In the genomic region with DNA sequence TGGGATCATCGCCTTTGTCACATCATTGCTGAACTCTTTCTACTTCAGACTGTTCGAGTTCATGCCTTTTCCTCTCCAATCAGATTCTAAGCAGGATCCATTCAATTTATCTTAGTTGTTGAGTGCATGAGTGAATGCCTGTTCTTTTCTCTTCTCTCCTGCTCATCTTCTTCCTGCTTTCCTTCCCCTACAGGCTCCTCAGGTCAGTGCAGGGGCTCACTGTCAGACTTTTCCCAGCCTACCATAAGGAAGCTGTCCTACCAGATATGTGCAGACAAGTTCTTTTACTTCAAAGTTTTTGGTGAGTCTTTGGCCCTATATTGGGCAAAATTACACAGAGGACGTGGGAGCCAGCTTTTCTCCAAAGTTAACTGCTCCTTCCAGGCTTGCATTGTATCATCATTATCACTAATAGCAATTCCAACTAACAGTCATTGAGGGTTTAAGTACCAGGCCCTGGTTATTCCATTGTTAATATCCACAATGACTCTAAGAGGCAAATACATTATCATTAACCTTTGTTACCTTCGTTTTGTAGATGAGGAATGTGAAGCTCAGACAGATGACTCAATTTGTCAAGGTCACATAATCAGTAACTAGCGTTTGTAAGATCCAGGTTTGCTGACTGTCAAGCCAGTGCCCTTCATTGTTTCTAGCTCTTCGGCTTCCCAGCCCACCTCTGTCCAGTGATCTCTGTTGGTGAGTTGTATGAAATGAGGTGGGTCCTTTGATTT, we compare ENCODE assay signal across 16 cellular contexts. TPM values are rescaled to one million over a fixed set of nuclear protein-coding genes. Genes with fewer than 3 reads are reported as not detected.
DNase-seq lines count a peak whose midpoint lies in the region; ATAC-seq and TF ChIP-seq lines count a peak whose summit lies in the region.
"Had no signal": no experiment of that assay in that cellular context is flagged by ENCODE, and none has a peak within 500 bp of the region (broad histone marks: within the 10 kb centered on the region; RNA-seq: fewer than 3 reads in every experiment).

No MANE protein-coding gene starts in this region.

- TF ChIP-seq EP300 in upper lobe of left lung (IDR thresholded peaks at IDR 0.05), result no peak

- intact Hi-C loops in colonic mucosa (cut with DNase I), result no loop called here

- no peaks in the 10 kb centered on the region for H3K36me3 ChIP-seq in colonic mucosa
- H3K36me3 ChIP-seq in upper lobe of left lung, result no peaks in the 10 kb centered on the region

- H3K9me3 ChIP-seq in colonic mucosa (no peaks in the 10 kb centered on the region), upper lobe of left lung (no peaks in the 10 kb centered on the region)

- DNase-seq in foreskin keratinocyte (peak in 1 of 2 donors; percentile 76), renal cortical epithelial cell (ENCODE audit: low read depth) (peak; percentile 95), NCI-H2029 (lab: John Stamatoyannopoulos, UW) (no peak), colonic mucosa (no peak), upper lobe of left lung (no peak)
- DNase-seq in activated CD4-positive, alpha-beta T cell treated with anti-CD3 and anti-CD28 coated beads, Interleukin-2, amount 50 U/mL, for 48 hours, result no peak
- DNase-seq: activated CD8-positive, alpha-beta memory T cell treated with anti-CD3 and anti-CD28 coated beads, Interleukin-2, amount 50 U/mL, for 48 hours; activated naive CD8-positive, alpha-beta T cell treated with anti-CD3 and anti-CD28 coated beads, Interleukin-2, amount 10 ng/mL, durations not matched to agents 7 days and 5 days; CD8-positive, alpha-beta T cell; hippocampal formation; midbrain; retina; T1000 had no signal

- no peaks in the 10 kb centered on the region for H3K27me3 ChIP-seq in foreskin keratinocyte
- no peaks in the 10 kb centered on the region for H3K27me3 ChIP-seq in colonic mucosa
- no peaks in the 10 kb centered on the region for H3K27me3 ChIP-seq in upper lobe of left lung

- H3K9ac ChIP-seq in colonic mucosa (ENCODE audit: low read depth in 2 of 2, low read length in 2 of 2), result no peak overlapping the region

- TF ChIP-seq POLR2A in upper lobe of left lung (IDR thresholded peaks at IDR 0.05), result no peak

- WGBS in upper lobe of left lung, 2 donors, result 70 to 72% methylated on average over 6 of the region's 6 CpGs

- H3K4me3 ChIP-seq in colonic mucosa, result no peak overlapping the region
- no peak overlapping the region for H3K4me3 ChIP-seq in upper lobe of left lung

- H3K27ac ChIP-seq in VCaP, result no peak overlapping the region
- H3K27ac ChIP-seq in foreskin keratinocyte, result peak overlapping the region; percentile 95
- no peak overlapping the region for H3K27ac ChIP-seq in colonic mucosa
- H3K27ac ChIP-seq in upper lobe of left lung, result no peak overlapping the region

- peaks cover 30% of the 10 kb centered on the region for H3K4me1 ChIP-seq in foreskin keratinocyte
- no peaks in the 10 kb centered on the region for H3K4me1 ChIP-seq in colonic mucosa
- H3K4me1 ChIP-seq in upper lobe of left lung, result peaks cover 0 to 10% (median 5%) of the 10 kb centered on the region in 4 donors

- TF ChIP-seq CTCF in GM12872 (IDR thresholded peaks at IDR 0.05; ENCODE audit: insufficient read depth, low read depth, low read length) (peak; percentile 10; the same call in 1 of the 3 replicates), VCaP (conservative IDR thresholded peaks at IDR 0.05) (peak; percentile 25), foreskin keratinocyte (conservative IDR thresholded peaks at IDR 0.05) (peak; percentile 54), colonic mucosa (IDR thresholded peaks at IDR 0.05) (no peak), upper lobe of left lung (IDR thresholded peaks at IDR 0.05) (no peak)

- peak; percentile 36 for ATAC-seq in foreskin keratinocyte
- no peak for ATAC-seq in upper lobe of left lung (ENCODE audit: low FRiP score in 2 of 2)
- ATAC-seq: CD8-positive, alpha-beta T cell; Panc1 had no signal

RNA-seq across cellular contexts. Expression of a gene that starts 30.4 kb away (rescaled TPM):
- total RNA-seq in foreskin keratinocyte (not detected in 2 replicates), renal cortical epithelial cell (not detected in 2 replicates), colonic mucosa (not detected), upper lobe of left lung (not detected)
- not detected in 2 replicates for polyA plus RNA-seq in foreskin keratinocyte
- total RNA-seq: activated naive CD8-positive, alpha-beta T cell treated with anti-CD3 and anti-CD28 coated beads, Interleukin-2, amount 10 ng/mL, durations not matched to agents 7 days and 5 days; CD8-positive, alpha-beta T cell had no signal

RNA-seq across cellular contexts. Expression of a gene that starts 37.4 kb away (rescaled TPM):
- total RNA-seq in foreskin keratinocyte (not detected in 2 replicates), renal cortical epithelial cell (not detected in 2 replicates), colonic mucosa (not detected), upper lobe of left lung (not detected)
- polyA plus RNA-seq in foreskin keratinocyte, result not detected in 2 replicates
- total RNA-seq: activated naive CD8-positive, alpha-beta T cell treated with anti-CD3 and anti-CD28 coated beads, Interleukin-2, amount 10 ng/mL, durations not matched to agents 7 days and 5 days; CD8-positive, alpha-beta T cell had no signal

Comparison
In these comparisons a context has a peak if more than half of its experiments do, and no peak if none do; other contexts are left out.
1. CTCF ChIP-seq: peak in GM12872 (single experiment), VCaP (single experiment) and foreskin keratinocyte (single experiment); none in colonic mucosa (single experiment) and upper lobe of left lung (0 of 6).